ENCODE assay signal across 11 cellular contexts in the genomic region with DNA sequence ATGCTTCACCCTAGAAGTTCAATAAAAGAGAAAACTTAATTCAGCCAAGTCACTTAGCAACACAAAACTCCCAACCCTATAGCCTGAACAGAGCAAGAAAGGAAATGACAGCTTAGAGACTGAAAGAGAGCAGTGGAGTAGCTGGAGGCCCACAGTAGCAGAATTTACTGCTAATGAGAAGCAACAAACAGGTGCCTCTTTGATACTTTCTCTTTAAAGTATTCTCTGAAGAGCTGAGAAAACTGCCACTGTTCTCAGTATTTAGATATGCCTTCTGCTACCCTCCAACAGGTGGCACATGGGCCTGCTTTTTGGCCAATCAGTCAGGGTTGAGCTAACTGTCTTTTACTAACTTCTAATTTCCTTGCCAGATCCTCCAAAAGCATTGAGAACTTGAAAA.
A peak's percentile ranks its signal among the peaks of the same experiment; 100 is the strongest.
DNase-seq lines count a peak whose midpoint lies in the region; ATAC-seq and TF ChIP-seq lines count a peak whose summit lies in the region.
"Had no signal": no experiment of that assay in that cellular context is flagged by ENCODE, and none has a peak within 500 bp of the region (broad histone marks: within the 10 kb centered on the region; RNA-seq: fewer than 3 reads in every experiment).

No MANE protein-coding gene starts in this region.

- DNase-seq in activated CD8-positive, alpha-beta T cell treated with anti-CD3 and anti-CD28 coated beads, Interleukin-2, amount 10 ng/mL, durations not matched to agents 7 days and 5 days, result peak; percentile 20
- DNase-seq in T1000 (lab: John Stamatoyannopoulos, UW) (no peak), GM23248 (no peak), upper lobe of right lung (no peak), right cardiac atrium (no peak)

- H3K27me3 ChIP-seq in DOHH2 (ENCODE audit: control insufficient read depth, low read length) (no peaks in the 10 kb centered on the region), GM23248 (replicated peaks; ENCODE audit: insufficient read depth) (no peaks in the 10 kb centered on the region), upper lobe of right lung (no peaks in the 10 kb centered on the region), right cardiac atrium (ENCODE audit: control insufficient read depth, insufficient read depth) (no peaks in the 10 kb centered on the region)

- no peaks in the 10 kb centered on the region for H3K9me3 Mint-ChIP-seq in activated CD8-positive, alpha-beta T cell treated with anti-CD3 and anti-CD28 coated beads, Interleukin-2, amount 10 ng/mL, durations not matched to agents 7 days and 5 days (ENCODE audit: insufficient read depth)
- H3K9me3 Mint-ChIP-seq: dendritic cell treated with granulocyte-macrophage colony-stimulating factor and Interleukin-4, amounts not matched to agents 40 ng/mL and 50 ng/mL, for 4 days; natural killer cell treated with Interleukin-12 subunit alpha and Interleukin-12 subunit beta and Interleukin-15 and Interleukin-18, amount 100 ng/mL, for 72 hours; type B pancreatic cell had no signal

- no peaks in the 10 kb centered on the region for H3K27me3 Mint-ChIP-seq in activated CD8-positive, alpha-beta T cell treated with anti-CD3 and anti-CD28 coated beads, Interleukin-2, amount 10 ng/mL, durations not matched to agents 7 days and 5 days (ENCODE audit: low read depth)
- H3K27me3 Mint-ChIP-seq: dendritic cell treated with granulocyte-macrophage colony-stimulating factor and Interleukin-4, amounts not matched to agents 40 ng/mL and 50 ng/mL, for 4 days; type B pancreatic cell had no signal

- in situ Hi-C loops in GM23248 (cut with MboI), result no loop called here

- H3K4me1 ChIP-seq in DOHH2 (ENCODE audit: control insufficient read depth, low read length) (no peaks in the 10 kb centered on the region), GM23248 (ENCODE audit: insufficient read depth) (no peaks in the 10 kb centered on the region), upper lobe of right lung (no peaks in the 10 kb centered on the region), right cardiac atrium (ENCODE audit: control insufficient read depth, insufficient read depth, low read length) (no peaks in the 10 kb centered on the region)

- H3K27ac Mint-ChIP-seq in activated CD8-positive, alpha-beta T cell treated with anti-CD3 and anti-CD28 coated beads, Interleukin-2, amount 10 ng/mL, durations not matched to agents 7 days and 5 days, result no peak overlapping the region
- H3K27ac Mint-ChIP-seq: dendritic cell treated with granulocyte-macrophage colony-stimulating factor and Interleukin-4, amounts not matched to agents 40 ng/mL and 50 ng/mL, for 4 days; natural killer cell treated with Interleukin-12 subunit alpha and Interleukin-12 subunit beta and Interleukin-15 and Interleukin-18, amount 100 ng/mL, for 72 hours; type B pancreatic cell had no signal

- POLR2A ChIA-PET in activated CD8-positive, alpha-beta T cell treated with anti-CD3 and anti-CD28 coated beads, Interleukin-2, amount 10 ng/mL, durations not matched to agents 7 days and 5 days (lab: Charles Lee), result no interaction called here

- no peaks in the 10 kb centered on the region for H3K9me3 ChIP-seq in DOHH2 (ENCODE audit: control insufficient read depth, insufficient read depth, low read length)
- no peaks in the 10 kb centered on the region for H3K9me3 ChIP-seq in GM23248 (ENCODE audit: low read depth)
- no peaks in the 10 kb centered on the region for H3K9me3 ChIP-seq in upper lobe of right lung
- H3K9me3 ChIP-seq in right cardiac atrium (ENCODE audit: control insufficient read depth, low read length), result no peaks in the 10 kb centered on the region

- intact Hi-C loops in upper lobe of right lung (cut with DNase I) (no loop called here), right cardiac atrium (cut with DNase I) (no loop called here)

- H3K4me1 Mint-ChIP-seq in activated CD8-positive, alpha-beta T cell treated with anti-CD3 and anti-CD28 coated beads, Interleukin-2, amount 10 ng/mL, durations not matched to agents 7 days and 5 days (ENCODE audit: low read depth), result peaks cover 30% of the 10 kb centered on the region

- H3K4me3 ChIP-seq in DOHH2 (ENCODE audit: low read length), result no peak overlapping the region
- H3K4me3 ChIP-seq in GM23248, result no peak overlapping the region
- no peak overlapping the region for H3K4me3 ChIP-seq in upper lobe of right lung
- no peak overlapping the region for H3K4me3 ChIP-seq in right cardiac atrium (ENCODE audit: low read length)

- no peaks in the 10 kb centered on the region for H3F3A ChIP-seq in DOHH2 (ENCODE audit: control insufficient read depth, insufficient read depth)
- no peaks in the 10 kb centered on the region for H3F3A ChIP-seq in GM23248 (ENCODE audit: insufficient read depth)

- H3K79me2 ChIP-seq in DOHH2 (ENCODE audit: control insufficient read depth, low read length), result no peaks in the 10 kb centered on the region
- H3K79me2 ChIP-seq in GM23248 (ENCODE audit: insufficient read depth), result no peaks in the 10 kb centered on the region

- peak; percentile 12 for TF ChIP-seq CTCF in DOHH2 (IDR thresholded peaks at IDR 0.05; ENCODE audit: low read depth, low read length, poor library complexity, severe bottlenecking)
- TF ChIP-seq CTCF in upper lobe of right lung (IDR thresholded peaks at IDR 0.05), result no peak

- H3K9ac ChIP-seq in GM23248, result no peak overlapping the region

- CTCF ChIA-PET in activated CD8-positive, alpha-beta T cell treated with anti-CD3 and anti-CD28 coated beads, Interleukin-2, amount 10 ng/mL, durations not matched to agents 7 days and 5 days (lab: Charles Lee), result interaction anchor here (0.7 to 1.4 kb wide), 3 partner anchors 10 to 47 kb away, joined by 3 to 5 read pairs (median 4); no protein-coding TSS in a partner anchor

- no peak overlapping the region for H3K4me3 Mint-ChIP-seq in activated CD8-positive, alpha-beta T cell treated with anti-CD3 and anti-CD28 coated beads, Interleukin-2, amount 10 ng/mL, durations not matched to agents 7 days and 5 days
- H3K4me3 Mint-ChIP-seq: dendritic cell treated with granulocyte-macrophage colony-stimulating factor and Interleukin-4, amounts not matched to agents 40 ng/mL and 50 ng/mL, for 4 days; natural killer cell treated with Interleukin-12 subunit alpha and Interleukin-12 subunit beta and Interleukin-15 and Interleukin-18, amount 100 ng/mL, for 72 hours; type B pancreatic cell had no signal

- ATAC-seq in GM19023 (IDR thresholded peaks at IDR 0.05; ENCODE audit: unreplicated experiment), result peak; percentile 70
- ATAC-seq in HG02970 (IDR thresholded peaks at IDR 0.05; ENCODE audit: low FRiP score, unreplicated experiment), result peak; percentile 52
- ATAC-seq in activated CD8-positive, alpha-beta T cell treated with anti-CD3 and anti-CD28 coated beads, Interleukin-2, amount 10 ng/mL, durations not matched to agents 7 days and 5 days, result no peak
- no peak for ATAC-seq in upper lobe of right lung
- ATAC-seq in right cardiac atrium, result no peak
- ATAC-seq: natural killer cell treated with Interleukin-12 subunit alpha and Interleukin-12 subunit beta and Interleukin-15 and Interleukin-18, amount 100 ng/mL, for 72 hours had no signal

- no peak overlapping the region for H2AFZ ChIP-seq in GM23248

- H3K36me3 ChIP-seq in DOHH2 (ENCODE audit: control insufficient read depth, low read length) (no peaks in the 10 kb centered on the region), GM23248 (ENCODE audit: low read depth) (no peaks in the 10 kb centered on the region), upper lobe of right lung (no peaks in the 10 kb centered on the region)

- H4K20me1 ChIP-seq in DOHH2 (ENCODE audit: control insufficient read depth, insufficient read depth, low read depth, low read length) (no peaks in the 10 kb centered on the region), GM23248 (ENCODE audit: insufficient read depth) (no peaks in the 10 kb centered on the region)

- H3K4me2 ChIP-seq in DOHH2 (ENCODE audit: low read length), result no peak overlapping the region
- no peak overlapping the region for H3K4me2 ChIP-seq in GM23248 (ENCODE audit: unreplicated experiment)

- H3K27ac ChIP-seq in DOHH2 (ENCODE audit: low read depth, low read length) (no peak overlapping the region), GM23248 (no peak overlapping the region), upper lobe of right lung (no peak overlapping the region), right cardiac atrium (ENCODE audit: low read length) (no peak overlapping the region)

- H3K9me2 ChIP-seq in DOHH2 (replicated peaks; ENCODE audit: control insufficient read depth, low read length), result no peaks in the 10 kb centered on the region
- no peaks in the 10 kb centered on the region for H3K9me2 ChIP-seq in GM23248 (ENCODE audit: insufficient read depth)

- no peaks in the 10 kb centered on the region for H3K36me3 Mint-ChIP-seq in activated CD8-positive, alpha-beta T cell treated with anti-CD3 and anti-CD28 coated beads, Interleukin-2, amount 10 ng/mL, durations not matched to agents 7 days and 5 days (ENCODE audit: low read depth)
- H3K36me3 Mint-ChIP-seq: natural killer cell treated with Interleukin-12 subunit alpha and Interleukin-12 subunit beta and Interleukin-15 and Interleukin-18, amount 100 ng/mL, for 72 hours; type B pancreatic cell had no signal

Comparison
In these comparisons a context has a peak if more than half of its experiments do, and no peak if none do; other contexts are left out.
1. ATAC-seq: peak in GM19023 (single experiment) and HG02970 (single experiment); none in activated CD8-positive, alpha-beta T cell treated with anti-CD3 and anti-CD28 coated beads, Interleukin-2, amount 10 ng/mL, durations not matched to agents 7 days and 5 days (single experiment), upper lobe of right lung (single experiment) and right cardiac atrium (0 of 2).